21 cellular contexts compared by ENCODE assay signal in genomic region chr16:907361-907760, GRCh38.
"Had no signal": no experiment of that assay in that cellular context is flagged by ENCODE, and none has a peak within 500 bp of the region (broad histone marks: within the 10 kb centered on the region; RNA-seq: fewer than 3 reads in every experiment).

No MANE protein-coding gene starts in this region.

- H3K9me3 ChIP-seq: neutrophil, testis, uterus had no signal

- H3K4me3 ChIP-seq: coronary artery, gastroesophageal sphincter, left lung, right lobe of liver, testis, uterus had no signal

- H3K27me3 ChIP-seq: gastroesophageal sphincter, left lung, neutrophil, right lobe of liver, testis, uterus had no signal

- H3K36me3 ChIP-seq: right lobe of liver, uterus had no signal

- DNase-seq: activated CD4-positive, alpha-beta T cell treated with anti-CD3 and anti-CD28 coated beads for 36 hours; activated CD4-positive, CD25-positive, alpha-beta regulatory T cell; activated CD8-positive, alpha-beta memory T cell treated with anti-CD3 and anti-CD28 coated beads, Interleukin-2, amount 10 ng/mL, durations not matched to agents 7 days and 5 days; activated CD8-positive, alpha-beta T cell treated with anti-CD3 and anti-CD28 coated beads, Interleukin-2, amount 10 ng/mL, durations not matched to agents 7 days and 5 days; activated naive CD8-positive, alpha-beta T cell treated with anti-CD3 and anti-CD28 coated beads, Interleukin-2, amount 50 U/mL, for 24 hours; activated T-cell treated with anti-CD3 and anti-CD28 coated beads, Interleukin-2, amount 50 U/mL, for 48 hours; cerebellar nuclear complex; immature natural killer cell; mammary epithelial cell; right lobe of liver; stimulated activated CD4-positive, alpha-beta T cell treated with anti-CD3 and anti-CD28 coated beads, Interleukin-12 subunit alpha, Interleukin-12 subunit beta, amount 100 ng/mL, for 4 hours; stimulated activated CD4-positive, alpha-beta T cell treated with anti-CD3 and anti-CD28 coated beads, Interleukin-4, amount 100 ng/mL, for 4 hours; stimulated activated CD8-positive, alpha-beta memory T cell treated with anti-CD3 and anti-CD28 coated beads, Interleukin-4, amount 100 ng/mL, for 48 hours; stimulated activated naive CD4-positive, alpha-beta T cell; T-cell; testis; uterus had no signal

- H3K4me1 ChIP-seq: gastroesophageal sphincter, left lung, right lobe of liver, testis, uterus had no signal

- ATAC-seq: activated CD4-positive, alpha-beta T cell treated with anti-CD3 and anti-CD28 coated beads for 36 hours; activated CD8-positive, alpha-beta memory T cell treated with anti-CD3 and anti-CD28 coated beads, Interleukin-2, amount 10 ng/mL, durations not matched to agents 7 days and 5 days; activated CD8-positive, alpha-beta T cell treated with anti-CD3 and anti-CD28 coated beads, Interleukin-2, amount 10 ng/mL, durations not matched to agents 7 days and 5 days; activated naive CD8-positive, alpha-beta T cell treated with anti-CD3 and anti-CD28 coated beads, Interleukin-2, amount 50 U/mL, for 24 hours; gastroesophageal sphincter; left lung; right lobe of liver; T-cell had no signal

- H3K27ac ChIP-seq: coronary artery, gastroesophageal sphincter, left lung, neutrophil, right lobe of liver, testis, uterus had no signal
